24 cellular contexts compared by ENCODE assay signal in the genomic region with DNA sequence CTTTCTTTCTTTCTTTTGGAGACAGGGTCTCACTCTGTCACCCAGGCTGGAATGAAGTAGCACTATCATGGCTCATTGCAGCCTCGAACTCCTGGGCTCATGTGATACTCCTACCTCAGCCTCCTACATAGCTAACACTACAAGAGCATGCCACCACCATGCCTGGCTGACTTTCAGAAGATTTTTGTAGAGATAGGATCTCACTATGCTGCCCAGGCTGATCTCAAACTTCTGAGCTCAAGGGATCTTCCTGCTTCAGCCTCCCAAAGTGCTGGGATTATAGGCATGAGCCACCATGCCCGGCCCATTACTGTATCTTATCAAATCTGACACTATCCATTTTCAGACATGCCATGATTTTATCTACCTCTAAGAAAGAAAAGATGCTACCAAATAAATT.
"Had no signal": no experiment of that assay in that cellular context is flagged by ENCODE, and none has a peak within 500 bp of the region (broad histone marks: within the 10 kb centered on the region; RNA-seq: fewer than 3 reads in every experiment).

No MANE protein-coding gene starts in this region.

- H3K4me2 ChIP-seq: neural progenitor cell had no signal

- ATAC-seq: heart left ventricle; natural killer cell; psoas muscle; right lobe of liver; stimulated activated naive B cell treated with anti-CD40 and anti-IgM and Interleukin-4, amounts not matched to agents 10 μg/mL and 1 μg/mL and 100 μg/mL, for 72 hours; stimulated activated naive CD8-positive, alpha-beta T cell treated with anti-CD3 and anti-CD28 coated beads, Interleukin-15, Interleukin-2, amounts not matched to agents 100 U/mL and 50 U/mL, for 24 hours; upper lobe of right lung had no signal

- H3K27me3 Mint-ChIP-seq: naive B cell; stimulated activated naive B cell treated with anti-CD40 and anti-IgM and Interleukin-4, amounts not matched to agents 10 μg/mL and 1 μg/mL and 100 μg/mL, for 72 hours had no signal

- DNase-seq: heart left ventricle; islet precursor cell; left ventricle myocardium inferior; naive B cell; natural killer cell; nephron progenitor cell; occipital lobe; psoas muscle; right lobe of liver; stimulated activated CD4-positive, alpha-beta T cell treated with anti-CD3 and anti-CD28 coated beads, Interleukin-12 subunit alpha, Interleukin-12 subunit beta, amount 100 ng/mL, for 4 hours; stimulated activated CD4-positive, alpha-beta T cell treated with anti-CD3 and anti-CD28 coated beads, Interleukin-15, amount 100 ng/mL, for 24 hours; stimulated activated CD4-positive, alpha-beta T cell treated with anti-CD3 and anti-CD28 coated beads, Interleukin-2, amount 100 ng/mL, for 24 hours; stimulated activated CD4-positive, alpha-beta T cell treated with anti-CD3 and anti-CD28 coated beads, Interleukin-4, amount 100 ng/mL, for 1 hour; stimulated activated naive B cell treated with anti-CD40 and anti-IgM and Interleukin-4, amounts not matched to agents 10 μg/mL and 1 μg/mL and 100 μg/mL, for 72 hours; stimulated activated naive CD8-positive, alpha-beta T cell treated with anti-CD3 and anti-CD28 coated beads, Interleukin-15, Interleukin-2, amounts not matched to agents 100 U/mL and 50 U/mL, for 24 hours; stomach; testis; thyroid gland; transverse colon; upper lobe of right lung had no signal

- H3K36me3 Mint-ChIP-seq: natural killer cell had no signal

- H3K27ac Mint-ChIP-seq: neural progenitor cell; stimulated activated naive B cell treated with anti-CD40 and anti-IgM and Interleukin-4, amounts not matched to agents 10 μg/mL and 1 μg/mL and 100 μg/mL, for 72 hours had no signal

- H2AFZ ChIP-seq: neural progenitor cell, parathyroid adenoma had no signal

- H3K9me3 Mint-ChIP-seq: naive B cell; natural killer cell; nephron progenitor cell; neural progenitor cell; stimulated activated naive B cell treated with anti-CD40 and anti-IgM and Interleukin-4, amounts not matched to agents 10 μg/mL and 1 μg/mL and 100 μg/mL, for 72 hours had no signal

- H3K4me3 ChIP-seq: heart left ventricle, left ventricle myocardium inferior, lung, neural progenitor cell, psoas muscle, right lobe of liver, stomach, testis, thyroid gland, transverse colon, upper lobe of right lung had no signal

- H3K9me3 ChIP-seq: heart left ventricle, left ventricle myocardium inferior, neutrophil, psoas muscle, right lobe of liver, stomach, testis, thyroid gland, transverse colon, upper lobe of right lung had no signal

- H3K4me1 ChIP-seq: left ventricle myocardium inferior, neural progenitor cell, parathyroid adenoma, psoas muscle, right lobe of liver, stomach, testis, transverse colon, upper lobe of right lung had no signal

- H3K4me3 Mint-ChIP-seq: natural killer cell; nephron progenitor cell; neural progenitor cell; stimulated activated naive B cell treated with anti-CD40 and anti-IgM and Interleukin-4, amounts not matched to agents 10 μg/mL and 1 μg/mL and 100 μg/mL, for 72 hours had no signal

- H3K36me3 ChIP-seq: neural progenitor cell had no signal

- H3K27me3 ChIP-seq: heart left ventricle, neural progenitor cell, neutrophil, right lobe of liver, stomach, testis, thyroid gland, transverse colon, upper lobe of right lung had no signal

- H3K27ac ChIP-seq: heart left ventricle, left ventricle myocardium inferior, neural progenitor cell, neutrophil, parathyroid adenoma, psoas muscle, right lobe of liver, stomach, testis, thyroid gland, transverse colon, upper lobe of right lung had no signal
